Comparison of ENCODE assay signal across 13 cellular contexts in the genomic region with DNA sequence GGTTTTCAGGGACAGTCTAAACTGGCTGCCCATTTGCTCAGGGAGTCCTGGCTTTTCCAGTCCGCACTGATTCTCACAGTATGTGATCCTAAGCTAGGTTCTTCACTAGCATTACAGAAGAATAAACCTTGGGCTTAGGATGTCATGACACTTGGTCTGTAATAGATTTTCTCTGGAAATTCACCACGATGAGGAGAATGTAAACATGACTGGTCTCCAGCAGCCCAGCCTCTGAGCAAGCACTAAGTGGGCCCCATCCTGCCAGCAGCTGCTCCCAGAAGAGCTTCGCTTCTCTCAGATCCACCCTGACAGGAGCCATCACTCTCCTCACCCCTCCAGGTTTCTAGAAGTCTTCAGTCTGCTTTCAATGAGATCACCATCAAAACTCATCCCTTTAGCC.
A peak's percentile ranks its signal among the peaks of the same experiment; 100 is the strongest.
DNase-seq lines count a peak whose midpoint lies in the region; ATAC-seq, FAIRE-seq and TF ChIP-seq lines count a peak whose summit lies in the region.
"Had no signal": no experiment of that assay in that cellular context is flagged by ENCODE, and none has a peak within 500 bp of the region (broad histone marks: within the 10 kb centered on the region; RNA-seq: fewer than 3 reads in every experiment).

No MANE protein-coding gene starts in this region.

- TF ChIP-seq POLR2A in GM12891 (IDR thresholded peaks at IDR 0.05; ENCODE audit: low read depth, low read length) = no peak

- intact Hi-C loops in activated CD8-positive, alpha-beta T cell treated with anti-CD3 and anti-CD28 coated beads for 36 hours (cut with micrococcal nuclease) = no loop called here

- no peaks in the 10 kb centered on the region for H3K27me3 Mint-ChIP-seq in activated CD8-positive, alpha-beta T cell treated with anti-CD3 and anti-CD28 coated beads for 36 hours
- peaks cover 10% of the 10 kb centered on the region for H3K27me3 Mint-ChIP-seq in activated CD8-positive, alpha-beta T cell treated with anti-CD3 and anti-CD28 coated beads, Interleukin-2, amount 10 ng/mL, durations not matched to agents 7 days and 5 days (ENCODE audit: low read depth)
- no peaks in the 10 kb centered on the region for H3K27me3 Mint-ChIP-seq in activated T-helper 17 cell treated with anti-CD3 and anti-CD28 coated beads, Interleukin-2, amount 50 U/mL, for 72 hours
- H3K27me3 Mint-ChIP-seq in progenitor cell of endocrine pancreas = peaks cover 3% of the 10 kb centered on the region

- no peak for DNase-seq in activated CD8-positive, alpha-beta T cell treated with anti-CD3 and anti-CD28 coated beads for 36 hours
- DNase-seq in activated CD8-positive, alpha-beta T cell treated with anti-CD3 and anti-CD28 coated beads, Interleukin-2, amount 10 ng/mL, durations not matched to agents 7 days and 5 days = no peak
- DNase-seq in GM12891 (ENCODE audit: insufficient read length, low spot score) (no peak), middle frontal gyrus (ENCODE audit: extremely low spot score, low spot score) (no peak), progenitor cell of endocrine pancreas (ENCODE audit: low spot score, unreplicated experiment) (no peak)
- peak; percentile 27 for DNase-seq in stimulated activated CD8-positive, alpha-beta memory T cell treated with anti-CD3 and anti-CD28 coated beads, Interleukin-4, amount 100 ng/mL, for 48 hours
- DNase-seq: AML-193; CD4-positive, CD25-positive, alpha-beta regulatory T cell; GOT3; NCI-H1092; NCI-H2227 treated with DMSO at 0.1 percent for 48 hours; SHP77 treated with DMSO at 0.1 percent for 48 hours had no signal

- CTCF ChIA-PET in activated CD8-positive, alpha-beta T cell treated with anti-CD3 and anti-CD28 coated beads for 36 hours (lab: Charles Lee) = interaction anchor here (1.0 to 3.1 kb wide), 5 partner anchors 10 to 221 kb away, joined by 3 to 11 read pairs (median 5); partner anchors contain the start of gene ZPBP
- CTCF ChIA-PET in activated CD8-positive, alpha-beta T cell treated with anti-CD3 and anti-CD28 coated beads, Interleukin-2, amount 10 ng/mL, durations not matched to agents 7 days and 5 days (lab: Charles Lee) = interaction anchor here (0.7 to 2.2 kb wide), 5 partner anchors 8 to 221 kb away, joined by 3 to 6 read pairs (median 4); no protein-coding TSS in a partner anchor

- H3K9me3 Mint-ChIP-seq in activated CD8-positive, alpha-beta T cell treated with anti-CD3 and anti-CD28 coated beads for 36 hours = no peaks in the 10 kb centered on the region
- H3K9me3 Mint-ChIP-seq in activated CD8-positive, alpha-beta T cell treated with anti-CD3 and anti-CD28 coated beads, Interleukin-2, amount 10 ng/mL, durations not matched to agents 7 days and 5 days (ENCODE audit: insufficient read depth) = no peaks in the 10 kb centered on the region
- H3K9me3 Mint-ChIP-seq in activated T-helper 17 cell treated with anti-CD3 and anti-CD28 coated beads, Interleukin-2, amount 50 U/mL, for 72 hours = no peaks in the 10 kb centered on the region
- H3K9me3 Mint-ChIP-seq in progenitor cell of endocrine pancreas (ENCODE audit: low read depth) = no peaks in the 10 kb centered on the region
- H3K9me3 Mint-ChIP-seq: CD4-positive, CD25-positive, alpha-beta regulatory T cell had no signal

- H3K27ac Mint-ChIP-seq in activated CD8-positive, alpha-beta T cell treated with anti-CD3 and anti-CD28 coated beads for 36 hours = peak overlapping the region; percentile 76
- H3K27ac Mint-ChIP-seq in activated CD8-positive, alpha-beta T cell treated with anti-CD3 and anti-CD28 coated beads, Interleukin-2, amount 10 ng/mL, durations not matched to agents 7 days and 5 days = no peak overlapping the region
- H3K27ac Mint-ChIP-seq in activated T-helper 17 cell treated with anti-CD3 and anti-CD28 coated beads, Interleukin-2, amount 50 U/mL, for 72 hours = peak overlapping the region; percentile 94
- H3K27ac Mint-ChIP-seq in progenitor cell of endocrine pancreas = no peak overlapping the region

- TF ChIP-seq CTCF in activated CD8-positive, alpha-beta T cell treated with anti-CD3 and anti-CD28 coated beads for 36 hours (IDR thresholded peaks at IDR 0.05) = no peak
- TF ChIP-seq CTCF in progenitor cell of endocrine pancreas (IDR thresholded peaks at IDR 0.05; ENCODE audit: unreplicated experiment) = no peak

- peaks cover 40% of the 10 kb centered on the region for H3K4me1 Mint-ChIP-seq in activated CD8-positive, alpha-beta T cell treated with anti-CD3 and anti-CD28 coated beads for 36 hours (ENCODE audit: low read depth)
- H3K4me1 Mint-ChIP-seq in activated CD8-positive, alpha-beta T cell treated with anti-CD3 and anti-CD28 coated beads, Interleukin-2, amount 10 ng/mL, durations not matched to agents 7 days and 5 days (ENCODE audit: low read depth) = peaks cover 16% of the 10 kb centered on the region
- H3K4me1 Mint-ChIP-seq in activated T-helper 17 cell treated with anti-CD3 and anti-CD28 coated beads, Interleukin-2, amount 50 U/mL, for 72 hours = peaks cover 15% of the 10 kb centered on the region
- H3K4me1 Mint-ChIP-seq in progenitor cell of endocrine pancreas (ENCODE audit: low read depth) = peaks cover 1% of the 10 kb centered on the region

- POLR2A ChIA-PET in activated CD8-positive, alpha-beta T cell treated with anti-CD3 and anti-CD28 coated beads for 36 hours (lab: Charles Lee) = interaction anchor here (0.6 to 1.8 kb wide), 5 partner anchors 10 to 244 kb away, joined by 3 to 7 read pairs (median 3); no protein-coding TSS in a partner anchor
- POLR2A ChIA-PET in activated CD8-positive, alpha-beta T cell treated with anti-CD3 and anti-CD28 coated beads, Interleukin-2, amount 10 ng/mL, durations not matched to agents 7 days and 5 days (lab: Charles Lee) = no interaction called here

- ATAC-seq in activated CD8-positive, alpha-beta T cell treated with anti-CD3 and anti-CD28 coated beads for 36 hours = no peak
- ATAC-seq in activated CD8-positive, alpha-beta T cell treated with anti-CD3 and anti-CD28 coated beads, Interleukin-2, amount 10 ng/mL, durations not matched to agents 7 days and 5 days = no peak
- ATAC-seq in activated T-helper 17 cell treated with anti-CD3 and anti-CD28 coated beads, Interleukin-2, amount 50 U/mL, for 72 hours (replicated peaks) = no peak

- H3K36me3 Mint-ChIP-seq in activated CD8-positive, alpha-beta T cell treated with anti-CD3 and anti-CD28 coated beads for 36 hours (ENCODE audit: low read depth) = no peaks in the 10 kb centered on the region
- no peaks in the 10 kb centered on the region for H3K36me3 Mint-ChIP-seq in activated CD8-positive, alpha-beta T cell treated with anti-CD3 and anti-CD28 coated beads, Interleukin-2, amount 10 ng/mL, durations not matched to agents 7 days and 5 days (ENCODE audit: low read depth)
- peaks cover 6% of the 10 kb centered on the region for H3K36me3 Mint-ChIP-seq in activated T-helper 17 cell treated with anti-CD3 and anti-CD28 coated beads, Interleukin-2, amount 50 U/mL, for 72 hours (ENCODE audit: low read depth)
- no peaks in the 10 kb centered on the region for H3K36me3 Mint-ChIP-seq in progenitor cell of endocrine pancreas (ENCODE audit: insufficient read depth)
- H3K36me3 Mint-ChIP-seq: CD4-positive, CD25-positive, alpha-beta regulatory T cell had no signal

- peak; percentile 5 for FAIRE-seq in GM12891 (lab: Jason Lieb, UNC)

- no peak overlapping the region for H3K4me3 Mint-ChIP-seq in activated CD8-positive, alpha-beta T cell treated with anti-CD3 and anti-CD28 coated beads for 36 hours
- no peak overlapping the region for H3K4me3 Mint-ChIP-seq in activated CD8-positive, alpha-beta T cell treated with anti-CD3 and anti-CD28 coated beads, Interleukin-2, amount 10 ng/mL, durations not matched to agents 7 days and 5 days
- H3K4me3 Mint-ChIP-seq in activated T-helper 17 cell treated with anti-CD3 and anti-CD28 coated beads, Interleukin-2, amount 50 U/mL, for 72 hours = peak overlapping the region; percentile 63
- H3K4me3 Mint-ChIP-seq in progenitor cell of endocrine pancreas (ENCODE audit: low read depth) = no peak overlapping the region
- H3K4me3 Mint-ChIP-seq: CD4-positive, CD25-positive, alpha-beta regulatory T cell had no signal

TF ChIP-seq in GM12891, 5 proteins besides CTCF, POLR2A, EP300 and RAD21:
- TF ChIP-seq POLR2AphosphoS5 (IDR thresholded peaks at IDR 0.05; ENCODE audit: low read depth, low read length) = no peak
- no peak for TF ChIP-seq PAX5 (IDR thresholded peaks at IDR 0.05; ENCODE audit: insufficient read depth, low read length, severe bottlenecking)

Comparison
In these comparisons a context has a peak if more than half of its experiments do, and no peak if none do; other contexts are left out.
1. H3K27ac Mint-ChIP-seq: peak in activated CD8-positive, alpha-beta T cell treated with anti-CD3 and anti-CD28 coated beads for 36 hours (single experiment) and activated T-helper 17 cell treated with anti-CD3 and anti-CD28 coated beads, Interleukin-2, amount 50 U/mL, for 72 hours (single experiment); none in activated CD8-positive, alpha-beta T cell treated with anti-CD3 and anti-CD28 coated beads, Interleukin-2, amount 10 ng/mL, durations not matched to agents 7 days and 5 days (single experiment) and progenitor cell of endocrine pancreas (single experiment).